In the genomic region with DNA sequence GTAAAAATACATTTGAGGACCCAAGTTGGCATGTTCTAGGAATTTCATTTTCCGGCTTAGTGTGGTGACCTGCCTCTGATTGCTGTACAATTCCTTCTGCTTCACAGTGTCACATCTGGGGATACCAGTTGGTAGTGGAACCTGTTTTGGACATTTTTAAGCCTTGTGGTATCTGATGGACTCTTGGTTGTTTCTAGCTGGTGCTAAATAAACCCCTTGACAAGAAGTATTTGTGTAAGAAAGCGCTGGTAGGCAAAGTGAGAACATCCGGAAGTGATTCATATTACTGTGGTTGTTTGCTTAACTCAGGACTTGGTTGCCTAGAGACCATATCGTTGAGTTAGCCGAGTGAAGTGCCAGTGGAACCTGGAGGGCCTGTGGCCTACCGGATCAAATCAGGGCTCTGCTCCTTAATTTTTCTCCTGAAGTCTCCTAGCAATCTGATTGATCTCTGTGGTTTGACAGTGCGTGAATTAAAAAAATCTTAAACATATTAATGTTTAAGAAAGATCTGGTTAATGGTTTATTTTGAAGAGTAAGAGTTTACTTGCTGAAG, we compare ENCODE assay signal across 8 cellular contexts. TPM values are rescaled to one million over a fixed set of nuclear protein-coding genes. Genes with fewer than 3 reads are reported as not detected.
DNase-seq lines count a peak whose midpoint lies in the region; ATAC-seq and TF ChIP-seq lines count a peak whose summit lies in the region.

No MANE protein-coding gene starts in this region.

- CTCF ChIA-PET in CD4-positive, alpha-beta T cell (lab: Charles Lee), result interaction anchor here (1.1 to 1.9 kb wide), 3 partner anchors 12 to 48 kb away, joined by 3 to 6 read pairs (median 5); a partner anchor contains a TSS

- no peaks in the 10 kb centered on the region for H3K9me3 ChIP-seq in CD4-positive, alpha-beta T cell (ENCODE audit: control insufficient read depth, low read length)
- no peaks in the 10 kb centered on the region for H3K9me3 ChIP-seq in endodermal cell (ENCODE audit: control insufficient read depth, low read length)
- H3K9me3 ChIP-seq in mucosa of rectum (ENCODE audit: control insufficient read depth in 2 of 2, low read length in 2 of 2), result no peaks in the 10 kb centered on the region

- H3K9me3 Mint-ChIP-seq in CD4-positive, alpha-beta T cell, result no peaks in the 10 kb centered on the region
- no peaks in the 10 kb centered on the region for H3K9me3 Mint-ChIP-seq in endodermal cell

- POLR2A ChIA-PET in CD4-positive, alpha-beta T cell (lab: Charles Lee), result interaction anchor here (0.6 to 6.1 kb wide), 6 partner anchors 9 to 135 kb away, joined by 3 to 50 read pairs (median 4); a partner anchor contains a TSS

- peak overlapping the region; percentile 73 for H3K4me3 ChIP-seq in endodermal cell (ENCODE audit: low read length)
- peak overlapping the region; percentile 46 to 64 for H3K4me3 ChIP-seq in mucosa of rectum (ENCODE audit: low read length in 2 of 2)

- peak overlapping the region; percentile 61 for H3K9ac ChIP-seq in endodermal cell (ENCODE audit: extremely low read depth, low read length, poor library complexity, severe bottlenecking)
- H3K9ac ChIP-seq in mucosa of rectum (ENCODE audit: low read depth in 1 of 2, low read length in 2 of 2), result peak overlapping the region; percentile 48 to 63

- intact Hi-C loops in CD4-positive, alpha-beta T cell (cut with DNase I, micrococcal nuclease), result loop anchor here in 1 of 2 experiments (1.0 kb wide), 1 partner anchor 13 kb away; a partner anchor contains a TSS

- ATAC-seq in CD4-positive, alpha-beta T cell (ENCODE audit: poor library complexity), result peak; percentile 98
- ATAC-seq in GM19395 (IDR thresholded peaks at IDR 0.05; ENCODE audit: unreplicated experiment) (peak; percentile 98), HG03442 (IDR thresholded peaks at IDR 0.05; ENCODE audit: unreplicated experiment) (peak; percentile 100)

- H3K27me3 Mint-ChIP-seq in CD4-positive, alpha-beta T cell, result no peaks in the 10 kb centered on the region
- H3K27me3 Mint-ChIP-seq in endodermal cell (ENCODE audit: insufficient read depth), result no peaks in the 10 kb centered on the region

- DNase-seq in CD4-positive, alpha-beta T cell, result peak; percentile 36 to 71 (median 47)
- DNase-seq in NCI-H510A treated with DMSO at 0.1 percent for 48 hours (lab: John Stamatoyannopoulos, UW), result peak; percentile 94
- peak; percentile 35 to 38 for DNase-seq in activated CD4-positive, alpha-beta T cell treated with anti-CD3 and anti-CD28 coated beads, Interleukin-2, amount 50 U/mL, for 4 hours
- peak; percentile 79 for DNase-seq in endodermal cell
- DNase-seq in stromal cell of bone marrow (ENCODE audit: low read depth), result peak; percentile 96

- no peak for TF ChIP-seq CTCF in CD4-positive, alpha-beta T cell (IDR thresholded peaks at IDR 0.05)
- no peak for TF ChIP-seq CTCF in endodermal cell (conservative IDR thresholded peaks at IDR 0.05)

- H3K36me3 Mint-ChIP-seq in CD4-positive, alpha-beta T cell (ENCODE audit: low read depth), result peaks cover 18% of the 10 kb centered on the region
- H3K36me3 Mint-ChIP-seq in endodermal cell (ENCODE audit: low read depth), result peaks cover 8% of the 10 kb centered on the region

- no peaks in the 10 kb centered on the region for H3K27me3 ChIP-seq in CD4-positive, alpha-beta T cell (ENCODE audit: control insufficient read depth, insufficient read depth, low read length)
- H3K27me3 ChIP-seq in endodermal cell (ENCODE audit: control insufficient read depth, insufficient read depth, low read length, poor library complexity, severe bottlenecking) (no peaks in the 10 kb centered on the region), mucosa of rectum (ENCODE audit: control insufficient read depth in 2 of 2, insufficient read depth in 2 of 2, low read length in 2 of 2) (no peaks in the 10 kb centered on the region)

- H3K36me3 ChIP-seq in endodermal cell (ENCODE audit: control insufficient read depth, insufficient read depth, low read length) (peaks cover 10% of the 10 kb centered on the region), mucosa of rectum (ENCODE audit: control insufficient read depth in 2 of 2, insufficient read depth in 2 of 2, low read length in 2 of 2) (peaks cover 0 to under 1% of the 10 kb centered on the region in 2 donors)

- H3K4me1 Mint-ChIP-seq in CD4-positive, alpha-beta T cell (ENCODE audit: low read depth), result peaks cover 65% of the 10 kb centered on the region
- H3K4me1 Mint-ChIP-seq in endodermal cell, result peaks cover 35% of the 10 kb centered on the region

- H3K27ac ChIP-seq in CD4-positive, alpha-beta T cell (ENCODE audit: low read depth, low read length), result peak overlapping the region; percentile 73
- H3K27ac ChIP-seq in endodermal cell (ENCODE audit: low read depth, low read length) (peak overlapping the region; percentile 50), mucosa of rectum (ENCODE audit: low read depth in 2 of 2, low read length in 2 of 2) (peak overlapping the region; percentile 90 to 92)

- peak overlapping the region; percentile 97 for H3K27ac Mint-ChIP-seq in CD4-positive, alpha-beta T cell
- peak overlapping the region; percentile 96 for H3K27ac Mint-ChIP-seq in endodermal cell

- 16 to 17% methylated on average over 5 to 7 of the region's 7 CpGs for WGBS in endodermal cell (ENCODE audit: insufficient coverage in 1 of 2, insufficient read length in 1 of 2), 2 experiments

- peak overlapping the region; percentile 86 for H3K4me3 Mint-ChIP-seq in CD4-positive, alpha-beta T cell
- H3K4me3 Mint-ChIP-seq in endodermal cell, result peak overlapping the region; percentile 42

- H3K4me1 ChIP-seq in endodermal cell (ENCODE audit: control insufficient read depth, insufficient read depth, low read length) (peaks cover 15% of the 10 kb centered on the region), mucosa of rectum (ENCODE audit: control insufficient read depth in 2 of 2, insufficient read depth in 2 of 2, low read length in 2 of 2) (peaks cover 31% of the 10 kb centered on the region in 2 donors)

RNA-seq across cellular contexts. Expression of a gene that starts 12.8 kb away (rescaled TPM):
- total RNA-seq in CD4-positive, alpha-beta T cell, result 10 to 100 TPM; 76.8 to 78.7 TPM
- 100 to 1,000 TPM in 1 of 2 donors, 10 to 100 TPM in 1; 94.4 to 124 TPM for total RNA-seq in endodermal cell
- 48.6 TPM for polyA plus RNA-seq in endodermal cell (2013, experiment 1 of 2)
- polyA plus RNA-seq in endodermal cell (2013, experiment 2 of 2), result 59.3 TPM

RNA-seq across cellular contexts. Expression of a gene that starts 48.8 kb away (rescaled TPM):
- 1 to 10 TPM in 1 of 2 experiments, under 1 TPM in 1; 0.20 to 1.1 TPM for total RNA-seq in CD4-positive, alpha-beta T cell
- total RNA-seq in endodermal cell, result 1 to 10 TPM; 2.5 to 3.6 TPM
- polyA plus RNA-seq in endodermal cell (2013, experiment 1 of 2), result 2.0 TPM
- polyA plus RNA-seq in endodermal cell (2013, experiment 2 of 2), result 2.5 TPM

Comparison
In these comparisons a context has a peak if more than half of its experiments do, and no peak if none do; other contexts are left out.
1. Peak in every context shown above with its lines: DNase-seq, ATAC-seq, H3K4me3 ChIP-seq and H3K27ac ChIP-seq.
2. DNase-seq: peak in every context shown above with its lines; median percentile 96 in stromal cell of bone marrow; 94 in NCI-H510A treated with DMSO at 0.1 percent for 48 hours; 79 in endodermal cell; 47 in CD4-positive, alpha-beta T cell; 36 in activated CD4-positive, alpha-beta T cell treated with anti-CD3 and anti-CD28 coated beads, Interleukin-2, amount 50 U/mL, for 4 hours.